In the genomic region with DNA sequence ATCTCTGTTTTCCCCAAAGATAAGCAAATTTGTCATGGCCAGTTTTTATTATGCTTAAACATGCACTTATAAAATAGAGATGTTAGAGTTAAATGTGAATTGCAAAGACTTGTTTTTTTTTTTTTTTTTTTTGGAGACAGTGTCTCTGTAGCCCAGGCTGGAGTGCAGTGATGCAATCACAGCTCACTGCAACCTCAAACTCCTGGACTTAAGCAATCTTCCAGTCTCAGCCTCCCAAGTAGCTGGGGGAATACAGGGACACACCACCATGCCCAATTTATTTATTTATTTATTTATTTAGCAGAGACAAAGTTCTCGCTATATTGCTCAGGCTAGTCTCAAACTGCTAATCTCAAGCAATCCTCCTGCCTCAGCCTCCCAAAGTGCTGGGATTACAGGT, we compare ENCODE assay signal across 1 cellular context.
TF ChIP-seq lines count a peak whose summit lies in the region.

No MANE protein-coding gene starts in this region.

TF ChIP-seq in IMR-90, 13 proteins besides CTCF, POLR2A, EP300 and RAD21 (continued from another document):
- peak; percentile 51; the same call in 1 of the 2 replicates for TF ChIP-seq CEBPB (IDR thresholded peaks at IDR 0.05; ENCODE audit: low read depth, low read length)
- no peak for TF ChIP-seq BHLHE40 (IDR thresholded peaks at IDR 0.05; ENCODE audit: low read depth, low read length)
- TF ChIP-seq FOS (IDR thresholded peaks at IDR 0.05; ENCODE audit: low read depth, low read length), result no peak
- no peak for TF ChIP-seq SMC3 (IDR thresholded peaks at IDR 0.05; ENCODE audit: low read depth, low read length)
- TF ChIP-seq MAFK (IDR thresholded peaks at IDR 0.05; ENCODE audit: low read depth, low read length), result no peak
